Comparison of ENCODE assay signal across 22 cellular contexts in genomic region chr14:71414631-71415403, GRCh38.
DNase-seq lines count a peak whose midpoint lies in the region; ATAC-seq, FAIRE-seq and TF ChIP-seq lines count a peak whose summit lies in the region.
"Had no signal": no experiment of that assay in that cellular context is flagged by ENCODE, and none has a peak within 500 bp of the region (broad histone marks: within the 10 kb centered on the region; RNA-seq: fewer than 3 reads in every experiment).

No MANE protein-coding gene starts in this region.

- H3K4me3 ChIP-seq in breast epithelium (no peak overlapping the region), GM12878 (no peak overlapping the region), fibroblast of the aortic adventitia (ENCODE audit: low read depth, low read length) (no peak overlapping the region)
- H3K4me3 ChIP-seq: BLaER1 treated with 17β-estradiol and CSF1 and Interleukin-3, amounts not matched to agents 10 nM and 100 nM; MG63; testis had no signal

- no peaks in the 10 kb centered on the region for H3K36me3 ChIP-seq in breast epithelium
- peaks cover 0 to 12% of the 10 kb centered on the region in 2 experiments; a peak in 3 of 4 replicates for H3K36me3 ChIP-seq in GM12878 (ENCODE audit: control insufficient read depth in 2 of 2, insufficient read depth in 2 of 2, low read length in 1 of 2)
- H3K36me3 ChIP-seq: MG63 had no signal

- RAD21 ChIA-PET in GM12878 (lab: Charles Lee; ENCODE audit: unreplicated experiment) = interaction anchor here (1.0 to 1.4 kb wide), 2 partner anchors 17 to 140 kb away, joined by 3 read pairs; no protein-coding TSS in a partner anchor

- TF ChIP-seq CTCF in MCF 10A (IDR thresholded peaks at IDR 0.05; ENCODE audit: unreplicated experiment) = no peak
- TF ChIP-seq CTCF in breast epithelium (IDR thresholded peaks at IDR 0.05) = no peak
- TF ChIP-seq CTCF in GM12878 (IDR thresholded peaks at IDR 0.05 in 2 of 3, conservative IDR thresholded peaks at IDR 0.05 in 1 of 3; ENCODE audit: control insufficient read depth in 2 of 3, extremely low read depth in 1 of 3, insufficient read depth in 1 of 3, low read depth in 3 of 3, low read length in 3 of 3) = no peak
- no peak for TF ChIP-seq CTCF in fibroblast of the aortic adventitia (IDR thresholded peaks at IDR 0.05; ENCODE audit: insufficient read depth, low read length)

- peaks cover 30% of the 10 kb centered on the region for H3K79me2 ChIP-seq in GM12878 (ENCODE audit: control insufficient read depth, insufficient read depth, low read length)

- POLR2A ChIA-PET in MCF 10A (lab: Yijun Ruan, JAX) (interaction anchor here (0.6 to 2.2 kb wide), 15 partner anchors 10 to 325 kb away, joined by 3 to 17 read pairs (median 4); no protein-coding TSS in a partner anchor), GM12878 (lab: Charles Lee) (interaction anchor here (0.7 to 1.3 kb wide), 2 partner anchors 10 to 11 kb away, joined by 3 to 4 read pairs; no protein-coding TSS in a partner anchor)

- ATAC-seq in GM12878 (no peak), GM18909 (IDR thresholded peaks at IDR 0.05; ENCODE audit: poor library complexity, unreplicated experiment) (no peak)
- ATAC-seq: activated naive CD8-positive, alpha-beta T cell treated with anti-CD3 and anti-CD28 coated beads, Interleukin-2, amount 50 U/mL, for 24 hours; left lobe of liver; Right ventricle myocardium inferior; T-helper 17 cell had no signal

- peak overlapping the region in 1 of 2 donors; percentile 1 for H3K27ac ChIP-seq in breast epithelium
- no peak overlapping the region for H3K27ac ChIP-seq in GM12878 (ENCODE audit: control insufficient read depth, insufficient read depth)
- H3K27ac ChIP-seq: BLaER1 treated with 17β-estradiol and CSF1 and Interleukin-3, amounts not matched to agents 10 nM and 100 nM; testis had no signal

- H3K9me3 ChIP-seq in breast epithelium (no peaks in the 10 kb centered on the region), GM12878 (replicated peaks; ENCODE audit: control insufficient read depth, insufficient read depth, low read length) (peaks cover 2% of the 10 kb centered on the region; the same call in 1 of the 3 replicates)
- H3K9me3 ChIP-seq: MG63, testis had no signal

- 94% methylated on average over 5 of the region's 5 CpGs for WGBS in GM12878 (ENCODE audit: insufficient coverage, insufficient replicate concordance, low lambda C conversion rate, missing lambda C conversion rate)

- TF ChIP-seq POLR2A in breast epithelium (IDR thresholded peaks at IDR 0.05) = no peak
- no peak for TF ChIP-seq POLR2A in GM12878 (IDR thresholded peaks at IDR 0.05; ENCODE audit: low read depth, low read length)

- no peaks in the 10 kb centered on the region for H4K20me1 ChIP-seq in GM12878 (ENCODE audit: control insufficient read depth, insufficient read depth)

- H3K4me1 ChIP-seq in breast epithelium (no peaks in the 10 kb centered on the region), GM12878 (ENCODE audit: control insufficient read depth, insufficient read depth, low read length) (no peaks in the 10 kb centered on the region; the same call in 1 of the 2 replicates)

- BruUV-seq in MCF 10A (replicated peaks; lab: Mats Ljungman, UMichigan) = no TSS peak
- TSS peak; percentile 20 for BruUV-seq in GM12878 (replicated peaks; lab: Mats Ljungman, UMichigan)

- no peak for FAIRE-seq in GM12878 (lab: Jason Lieb, UNC)
- FAIRE-seq: GM12892 had no signal

- no peak overlapping the region for H2AFZ ChIP-seq in GM12878 (ENCODE audit: control insufficient read depth, low read depth, low read length)

- CTCF ChIA-PET in MCF 10A (lab: Yijun Ruan, JAX) = interaction anchor here (0.6 to 1.2 kb wide), 4 partner anchors 8 to 229 kb away, joined by 3 read pairs; no protein-coding TSS in a partner anchor
- CTCF ChIA-PET in GM12878 (lab: Yijun Ruan, JAX) = interaction anchor here (0.7 to 1.4 kb wide), 3 partner anchors 15 to 123 kb away, joined by 3 to 6 read pairs (median 6); no protein-coding TSS in a partner anchor

- no peaks in the 10 kb centered on the region for H3K9me3 Mint-ChIP-seq in MCF 10A (ENCODE audit: unreplicated experiment)
- H3K9me3 Mint-ChIP-seq: activated naive CD8-positive, alpha-beta T cell treated with anti-CD3 and anti-CD28 coated beads, Interleukin-2, amount 50 U/mL, for 24 hours; central memory CD8-positive, alpha-beta T cell had no signal

- peaks cover 23% of the 10 kb centered on the region for H3K4me1 Mint-ChIP-seq in MCF 10A (ENCODE audit: insufficient read depth, unreplicated experiment)

- DNase-seq in MCF 10A (ENCODE audit: unreplicated experiment) (no peak), breast epithelium (ENCODE audit: low spot score in 2 of 2) (no peak), GM12878 (ENCODE audit: low read depth, low spot score) (no peak), fibroblast of the aortic adventitia (ENCODE audit: low read depth) (peak; percentile 48), NCI-H82 (lab: John Stamatoyannopoulos, UW) (no peak), NCI-H2171 (lab: John Stamatoyannopoulos, UW) (no peak)
- DNase-seq in stimulated activated naive CD4-positive, alpha-beta T cell (lab: John Stamatoyannopoulos, UW) = no peak
- DNase-seq: 8988T; activated CD4-positive, CD25-positive, alpha-beta regulatory T cell treated with anti-CD3 and anti-CD28 coated beads, Interleukin-2, amount 50 U/mL, for 72 hours; activated naive CD8-positive, alpha-beta T cell treated with anti-CD3 and anti-CD28 coated beads, Interleukin-2, amount 50 U/mL, for 24 hours; MG63; NCI-H226; NK-92 treated with Interleukin-12 subunit alpha and Interleukin-12 subunit beta, amount 100 ng/mL, for 24 hours; stimulated activated CD4-positive, alpha-beta T cell treated with anti-CD3 and anti-CD28 coated beads, Interleukin-12 subunit alpha, Interleukin-12 subunit beta, amount 100 ng/mL, for 4 hours; T-helper 17 cell; testis had no signal

- no peaks in the 10 kb centered on the region for H3K27me3 Mint-ChIP-seq in MCF 10A (ENCODE audit: insufficient read depth, unreplicated experiment)
- H3K27me3 Mint-ChIP-seq: activated naive CD8-positive, alpha-beta T cell treated with anti-CD3 and anti-CD28 coated beads, Interleukin-2, amount 50 U/mL, for 24 hours; central memory CD8-positive, alpha-beta T cell; T-helper 17 cell had no signal

- H3K27ac Mint-ChIP-seq in MCF 10A (ENCODE audit: low read depth, unreplicated experiment) = peak overlapping the region; percentile 7
- H3K27ac Mint-ChIP-seq: activated naive CD8-positive, alpha-beta T cell treated with anti-CD3 and anti-CD28 coated beads, Interleukin-2, amount 50 U/mL, for 24 hours; T-helper 17 cell had no signal

- no peak overlapping the region for H3K9ac ChIP-seq in GM12878 (ENCODE audit: control insufficient read depth, insufficient read depth, low read length)
- H3K9ac ChIP-seq: BLaER1 treated with 17β-estradiol and CSF1 and Interleukin-3, amounts not matched to agents 10 nM and 100 nM had no signal

- in situ Hi-C loops in GM12878 (cut with MboI) = no loop called here

- H3K4me2 ChIP-seq in GM12878 (ENCODE audit: control insufficient read depth, insufficient read depth) = no peak overlapping the region
- H3K4me2 ChIP-seq: BLaER1 treated with 17β-estradiol and CSF1 and Interleukin-3, amounts not matched to agents 10 nM and 100 nM had no signal

- no peak overlapping the region for H3K4me3 Mint-ChIP-seq in MCF 10A (ENCODE audit: unreplicated experiment)
- H3K4me3 Mint-ChIP-seq: activated naive CD8-positive, alpha-beta T cell treated with anti-CD3 and anti-CD28 coated beads, Interleukin-2, amount 50 U/mL, for 24 hours; central memory CD8-positive, alpha-beta T cell; T-helper 17 cell had no signal

- H3K27me3 ChIP-seq in breast epithelium (no peaks in the 10 kb centered on the region), GM12878 (replicated peaks in 1 of 2; ENCODE audit: control insufficient read depth in 2 of 2, insufficient read depth in 2 of 2, low read length in 1 of 2) (no peaks in the 10 kb centered on the region)
- H3K27me3 ChIP-seq: BLaER1 treated with 17β-estradiol and CSF1 and Interleukin-3, amounts not matched to agents 10 nM and 100 nM; MG63; testis had no signal

- SMC1A ChIA-PET in GM12878 (lab: Charles Lee; ENCODE audit: uncharacterized antibody, unreplicated experiment) = interaction anchor here (0.5 to 1.6 kb wide), 8 partner anchors 9 to 138 kb away, joined by 3 to 6 read pairs (median 3); no protein-coding TSS in a partner anchor

- TF ChIP-seq EP300 in GM12878 (IDR thresholded peaks at IDR 0.05; ENCODE audit: borderline replicate concordance in 1 of 2, control insufficient read depth in 1 of 2, low read depth in 2 of 2, low read length in 2 of 2) = no peak

- peaks cover 9% of the 10 kb centered on the region for H3K36me3 Mint-ChIP-seq in MCF 10A (ENCODE audit: insufficient read depth, unreplicated experiment)

- intact Hi-C loops in MCF 10A (cut with micrococcal nuclease) (no loop called here), breast epithelium (cut with DNase I; ENCODE audit: low total_unique reads) (no loop called here), GM12878 (cut with micrococcal nuclease; ENCODE audit: unreplicated experiment) (no loop called here)

- TF ChIP-seq RAD21 in GM12878 (IDR thresholded peaks at IDR 0.05; ENCODE audit: insufficient read depth, low read depth, low read length) = no peak

TF ChIP-seq in GM12878, 131 proteins besides CTCF, POLR2A, EP300 and RAD21 (continues in another document):
- TF ChIP-seq BMI1 (IDR thresholded peaks at IDR 0.05; ENCODE audit: borderline replicate concordance) (no peak), RFX5 (IDR thresholded peaks at IDR 0.05; ENCODE audit: low read depth, low read length) (no peak), HDGF (IDR thresholded peaks at IDR 0.05) (no peak), NRF1 (conservative IDR thresholded peaks at IDR 0.05; ENCODE audit: low read depth, low read length) (no peak), BRCA1 (IDR thresholded peaks at IDR 0.05; ENCODE audit: low read depth, low read length) (no peak), SREBF2 (IDR thresholded peaks at IDR 0.05; ENCODE audit: low read length) (no peak), ZBED1 (IDR thresholded peaks at IDR 0.05; ENCODE audit: borderline replicate concordance) (no peak), MTA3 (IDR thresholded peaks at IDR 0.05; ENCODE audit: borderline replicate concordance, low read length) (no peak)
